Comparison of ENCODE assay signal across 25 cellular contexts in the genomic region with DNA sequence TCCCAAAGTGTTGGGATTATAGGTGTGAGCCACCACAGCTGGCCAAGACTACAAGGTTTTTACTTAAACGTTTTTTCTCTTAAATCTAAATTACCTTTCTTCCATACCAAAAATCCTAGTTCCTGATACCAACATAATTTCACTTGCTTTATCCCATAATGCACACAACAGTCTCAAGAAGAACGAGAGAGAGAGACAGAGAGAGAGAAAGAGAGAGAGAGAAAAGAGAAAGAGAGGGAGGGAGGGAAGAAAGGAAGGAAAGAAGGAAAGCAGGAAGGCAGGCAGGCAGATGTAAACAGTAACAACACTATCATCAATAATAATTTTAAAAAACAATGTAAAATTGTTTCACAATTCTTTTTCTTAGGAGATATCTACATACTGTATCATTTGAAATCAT.
DNase-seq lines count a peak whose midpoint lies in the region; ATAC-seq and TF ChIP-seq lines count a peak whose summit lies in the region.
"Had no signal": no experiment of that assay in that cellular context is flagged by ENCODE, and none has a peak within 500 bp of the region (broad histone marks: within the 10 kb centered on the region; RNA-seq: fewer than 3 reads in every experiment).

No MANE protein-coding gene starts in this region.

- no peak overlapping the region for H3K4me2 ChIP-seq in OCI-LY7 (ENCODE audit: low read length)

- H3K9me3 ChIP-seq in OCI-LY7 (ENCODE audit: low read length) (no peaks in the 10 kb centered on the region), thoracic aorta (no peaks in the 10 kb centered on the region)

- no peak for TF ChIP-seq CTCF in OCI-LY7 (conservative IDR thresholded peaks at IDR 0.05; ENCODE audit: low read length)
- TF ChIP-seq CTCF in dorsolateral prefrontal cortex (IDR thresholded peaks at IDR 0.05 in 54 of 56, conservative IDR thresholded peaks at IDR 0.05 in 2 of 56; ENCODE audit: low read depth in 1 of 56, partially characterized antibody in 56 of 56), result no peak
- TF ChIP-seq CTCF in thoracic aorta (IDR thresholded peaks at IDR 0.05), result no peak

- no peak for ATAC-seq in activated T-cell treated with anti-CD3 and anti-CD28 coated beads, Interleukin-2, amount 50 U/mL, for 4 hours
- ATAC-seq in thoracic aorta (ENCODE audit: insufficient number of reproducible peaks, low FRiP score, low read depth) (no peak), GM19328 (IDR thresholded peaks at IDR 0.05; ENCODE audit: unreplicated experiment) (no peak), HG03045 (IDR thresholded peaks at IDR 0.05; ENCODE audit: unreplicated experiment) (no peak)
- ATAC-seq: foreskin keratinocyte, HepG2 had no signal

- H3K27me3 Mint-ChIP-seq in activated T-cell treated with anti-CD3 and anti-CD28 coated beads, Interleukin-2, amount 50 U/mL, for 4 hours (ENCODE audit: low read depth), result no peaks in the 10 kb centered on the region

- H4K20me1 ChIP-seq in OCI-LY7 (ENCODE audit: insufficient read depth, low read length), result no peaks in the 10 kb centered on the region

- no peaks in the 10 kb centered on the region for H3K36me3 ChIP-seq in OCI-LY7 (ENCODE audit: insufficient read depth, low read length)
- no peaks in the 10 kb centered on the region for H3K36me3 ChIP-seq in thoracic aorta
- H3K36me3 ChIP-seq in H7 (replicated peaks; ENCODE audit: control insufficient read depth, insufficient read depth, low read length), result no peaks in the 10 kb centered on the region

- H3K27ac ChIP-seq in OCI-LY7 (ENCODE audit: low read depth, low read length, poor library complexity, severe bottlenecking) (no peak overlapping the region), dorsolateral prefrontal cortex (peak overlapping the region in 40 of 59 donors; percentile 1 to 88 (median 50)), thoracic aorta (peak overlapping the region; percentile 2 to 47)
- H3K27ac ChIP-seq: foreskin keratinocyte, GM23248, HL-60 had no signal

- H2AFZ ChIP-seq in OCI-LY7 (ENCODE audit: low read length), result peak overlapping the region; percentile 3; the same call in 1 of the 2 replicates
- H2AFZ ChIP-seq: GM23248 had no signal

- CTCF ChIA-PET in OCI-LY7 (lab: Charles Lee; ENCODE audit: unreplicated experiment), result no interaction called here

- DNase-seq in activated T-cell treated with anti-CD3 and anti-CD28 coated beads, Interleukin-2, amount 50 U/mL, for 4 hours, result no peak
- DNase-seq in activated T-cell treated with anti-CD3 and anti-CD28 coated beads, Interleukin-2, amount 50 U/mL, for 1 hour, result no peak
- DNase-seq in OCI-LY7 (ENCODE audit: low spot score), result no peak
- no peak for DNase-seq in dorsolateral prefrontal cortex
- no peak for DNase-seq in thoracic aorta (ENCODE audit: low spot score)
- DNase-seq in H7, result no peak
- DNase-seq: activated CD4-positive, alpha-beta T cell treated with anti-CD3 and anti-CD28 coated beads for 48 hours; activated gamma-delta T cell treated with Interleukin-2 at 50 U/mL for 16 hours; aorta; cerebellar nuclear complex; effector CD4-positive, alpha-beta T cell; EL; erythroblast; foreskin keratinocyte; GM23248; NCI-H1092; NCI-H187 treated with DMSO at 0.1 percent for 48 hours; Right ventricle myocardium superior; stimulated activated naive CD4-positive, alpha-beta T cell treated with Interleukin-2 at 50 U/mL for 16 hours; trophoblast cell had no signal

- H3K4me1 ChIP-seq in OCI-LY7 (ENCODE audit: insufficient read depth, low read length, poor library complexity, severe bottlenecking) (peaks cover 43% of the 10 kb centered on the region), thoracic aorta (ENCODE audit: control insufficient read depth in 1 of 2, low read depth in 2 of 2) (peaks cover 17 to 50% of the 10 kb centered on the region in 2 donors)
- H3K4me1 ChIP-seq: foreskin keratinocyte had no signal

- H3K4me1 Mint-ChIP-seq in activated T-cell treated with anti-CD3 and anti-CD28 coated beads, Interleukin-2, amount 50 U/mL, for 4 hours (ENCODE audit: low read depth), result peaks cover 65% of the 10 kb centered on the region

- H3K9me3 Mint-ChIP-seq in activated T-cell treated with anti-CD3 and anti-CD28 coated beads, Interleukin-2, amount 50 U/mL, for 4 hours, result peaks cover 3% of the 10 kb centered on the region

- H3K9me2 ChIP-seq in OCI-LY7 (ENCODE audit: insufficient read depth, low read length), result no peaks in the 10 kb centered on the region

- no peaks in the 10 kb centered on the region for H3K27me3 ChIP-seq in dorsolateral prefrontal cortex
- no peaks in the 10 kb centered on the region for H3K27me3 ChIP-seq in thoracic aorta (replicated peaks; ENCODE audit: insufficient read depth)
- H3K27me3 ChIP-seq in H7 (ENCODE audit: control insufficient read depth, insufficient read depth, low read length), result no peaks in the 10 kb centered on the region
- H3K27me3 ChIP-seq: foreskin keratinocyte had no signal

- BruUV-seq in OCI-LY7 (replicated peaks; lab: Mats Ljungman, UMichigan), result no TSS peak

- POLR2A ChIA-PET in OCI-LY7 (lab: Charles Lee), result interaction anchor here (0.5 to 1.9 kb wide), 3 partner anchors 8 to 187 kb away, joined by 3 to 5 read pairs (median 4); no protein-coding TSS in a partner anchor

- peak overlapping the region; percentile 49 for H3K4me3 Mint-ChIP-seq in activated T-cell treated with anti-CD3 and anti-CD28 coated beads, Interleukin-2, amount 50 U/mL, for 4 hours

- peaks cover 7% of the 10 kb centered on the region for H3K36me3 Mint-ChIP-seq in activated T-cell treated with anti-CD3 and anti-CD28 coated beads, Interleukin-2, amount 50 U/mL, for 4 hours (ENCODE audit: insufficient read depth)

- intact Hi-C loops in OCI-LY7 (cut with micrococcal nuclease; ENCODE audit: unreplicated experiment) (no loop called here), dorsolateral prefrontal cortex (cut with DNase I) (loop anchor here in 1 of 2 donors (10.0 kb wide), 1 partner anchor 452 kb away; no protein-coding TSS in a partner anchor)

- H3K4me3 ChIP-seq in OCI-LY7 (ENCODE audit: low read depth, low read length, poor library complexity, severe bottlenecking) (no peak overlapping the region), dorsolateral prefrontal cortex (no peak overlapping the region), thoracic aorta (no peak overlapping the region), H7 (ENCODE audit: insufficient read depth, low read depth, low read length) (no peak overlapping the region)
- H3K4me3 ChIP-seq: GM23248, skin epidermis had no signal

- H3K79me2 ChIP-seq in OCI-LY7 (ENCODE audit: insufficient read depth, low read depth, low read length), result no peaks in the 10 kb centered on the region
